25 cellular contexts compared by ENCODE assay signal in genomic region chr17:74921769-74922168, GRCh38. TPM values are rescaled to one million over a fixed set of nuclear protein-coding genes. Genes with fewer than 3 reads are reported as not detected.
"Had no signal": no experiment of that assay in that cellular context is flagged by ENCODE, and none has a peak within 500 bp of the region (broad histone marks: within the 10 kb centered on the region; RNA-seq: fewer than 3 reads in every experiment).

No MANE protein-coding gene starts in this region.

- H3K4me3 Mint-ChIP-seq: neural crest cell; stimulated activated naive CD8-positive, alpha-beta T cell treated with anti-CD3 and anti-CD28 coated beads, Interleukin-15, Interleukin-2, amounts not matched to agents 100 ng/mL and 50 ng/mL, for 24 hours had no signal

- H3K36me3 ChIP-seq: colonic mucosa, pancreas, right lobe of liver, thoracic aorta, transverse colon had no signal

- H3K27ac ChIP-seq: colonic mucosa, pancreas, right lobe of liver, thoracic aorta, transverse colon had no signal

- H3K9me3 ChIP-seq: colonic mucosa, mucosa of descending colon, pancreas, right lobe of liver, thoracic aorta, transverse colon had no signal

- DNase-seq: colonic mucosa; dermis blood vessel endothelial cell; foreskin melanocyte; head of caudate nucleus; hippocampal formation; kidney glomerular epithelial cell; mesendoderm; mucosa of descending colon; naive thymus-derived CD8-positive, alpha-beta T cell; nucleus accumbens; right lobe of liver; stimulated activated CD4-positive, alpha-beta T cell treated with anti-CD3 and anti-CD28 coated beads, Interleukin-4, amount 100 ng/mL, for 1 hour; stimulated activated CD8-positive, alpha-beta memory T cell treated with anti-CD3 and anti-CD28 coated beads, Interleukin-4, amount 100 ng/mL, for 48 hours; transverse colon had no signal

- H3K27ac Mint-ChIP-seq: naive thymus-derived CD8-positive, alpha-beta T cell; progenitor cell of endocrine pancreas; stimulated activated effector memory CD8-positive, alpha-beta T cell treated with anti-CD3 and anti-CD28 coated beads, Interleukin-12 subunit alpha, Interleukin-12 subunit beta, amount 100 ng/mL, for 72 hours; stimulated activated naive CD8-positive, alpha-beta T cell treated with anti-CD3 and anti-CD28 coated beads, Interleukin-15, Interleukin-2, amounts not matched to agents 100 ng/mL and 50 ng/mL, for 24 hours had no signal

- ATAC-seq: mucosa of descending colon; naive thymus-derived CD8-positive, alpha-beta T cell; pancreas; right lobe of liver; stimulated activated effector memory CD8-positive, alpha-beta T cell treated with anti-CD3 and anti-CD28 coated beads, Interleukin-12 subunit alpha, Interleukin-12 subunit beta, amount 100 ng/mL, for 72 hours had no signal

- H3K4me1 Mint-ChIP-seq: neural crest cell had no signal

- H3K9me3 Mint-ChIP-seq: naive thymus-derived CD8-positive, alpha-beta T cell; neural crest cell; stimulated activated effector memory CD8-positive, alpha-beta T cell treated with anti-CD3 and anti-CD28 coated beads, Interleukin-12 subunit alpha, Interleukin-12 subunit beta, amount 100 ng/mL, for 72 hours; stimulated activated naive CD8-positive, alpha-beta T cell treated with anti-CD3 and anti-CD28 coated beads, Interleukin-15, Interleukin-2, amounts not matched to agents 100 ng/mL and 50 ng/mL, for 24 hours had no signal

- H3K36me3 Mint-ChIP-seq: stimulated activated effector memory CD8-positive, alpha-beta T cell treated with anti-CD3 and anti-CD28 coated beads, Interleukin-12 subunit alpha, Interleukin-12 subunit beta, amount 100 ng/mL, for 72 hours had no signal

- H3K4me3 ChIP-seq: colonic mucosa, mucosa of descending colon, pancreas, right lobe of liver, thoracic aorta, transverse colon had no signal

RNA-seq across cellular contexts. Expression of gene USH1G, which starts 1.3 kb away (rescaled TPM):
- total RNA-seq: cerebellum; dermis blood vessel endothelial cell; endothelial cell of umbilical vein; lung microvascular endothelial cell; mucosa of descending colon; naive thymus-derived CD8-positive, alpha-beta T cell; neural crest cell; right lobe of liver; thoracic aorta had no signal
- polyA plus RNA-seq: endothelial cell of umbilical vein; liver; naive thymus-derived CD8-positive, alpha-beta T cell had no signal

RNA-seq across cellular contexts. Expression of gene OTOP2, which starts 2.3 kb away (rescaled TPM):
- total RNA-seq: cerebellum; dermis blood vessel endothelial cell; endothelial cell of umbilical vein; liver; lung microvascular endothelial cell; naive thymus-derived CD8-positive, alpha-beta T cell; neural crest cell; pancreas; progenitor cell of endocrine pancreas; right lobe of liver; thoracic aorta; ureter had no signal
- polyA plus RNA-seq: endothelial cell of umbilical vein; liver; naive thymus-derived CD8-positive, alpha-beta T cell; pancreas had no signal

RNA-seq across cellular contexts. Expression of gene OTOP3, which starts 13.9 kb away (rescaled TPM):
- total RNA-seq: cerebellum; dermis blood vessel endothelial cell; endothelial cell of umbilical vein; liver; lung microvascular endothelial cell; naive thymus-derived CD8-positive, alpha-beta T cell; neural crest cell; right lobe of liver; thoracic aorta; ureter had no signal
- polyA plus RNA-seq: endothelial cell of umbilical vein; liver; naive thymus-derived CD8-positive, alpha-beta T cell had no signal

RNA-seq across cellular contexts. Expression of gene FADS6, which starts 28.3 kb away (rescaled TPM):
- total RNA-seq: dermis blood vessel endothelial cell; endothelial cell of umbilical vein; lung microvascular endothelial cell; naive thymus-derived CD8-positive, alpha-beta T cell; neural crest cell; thoracic aorta had no signal
- polyA plus RNA-seq: endothelial cell of umbilical vein; naive thymus-derived CD8-positive, alpha-beta T cell had no signal
